ENCODE assay signal across 8 cellular contexts in the genomic region with DNA sequence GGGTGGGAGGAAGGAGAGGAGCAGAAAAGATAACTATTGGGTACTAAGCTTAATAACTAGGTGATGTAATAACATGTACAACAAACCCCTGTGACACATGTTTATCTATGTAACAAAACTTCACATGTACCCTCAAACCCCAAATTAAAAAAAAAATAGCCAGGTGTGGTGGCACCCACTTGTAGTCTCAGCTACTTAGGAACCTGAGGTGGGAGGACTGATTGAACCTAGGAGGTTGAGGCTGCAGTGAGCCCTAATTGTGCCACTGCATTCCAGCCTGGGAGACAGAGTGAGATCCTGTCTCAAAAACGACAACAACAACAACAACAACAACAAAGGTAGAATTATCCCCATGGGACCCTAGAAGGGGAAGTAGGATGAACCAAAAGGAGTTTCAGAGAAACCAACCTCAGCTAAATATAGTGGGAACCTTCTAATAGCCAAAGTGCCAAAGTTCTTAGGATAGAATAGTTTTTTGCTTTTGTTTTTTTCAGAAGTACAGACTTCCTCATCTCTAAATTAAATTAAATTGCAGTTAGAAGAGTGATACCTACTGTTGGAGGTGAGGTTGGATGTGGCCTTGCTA.
A peak's percentile ranks its signal among the peaks of the same experiment; 100 is the strongest.
DNase-seq lines count a peak whose midpoint lies in the region; ATAC-seq lines count a peak whose summit lies in the region.
"Not testable (repeated sequence)": the region's sequence is repeated elsewhere in the genome, so short reads cannot be mapped to it uniquely, and the experiment has no call there.

No MANE protein-coding gene starts in this region.

- not testable (repeated sequence) for DNase-seq in stimulated activated naive B cell treated with anti-CD40 and anti-IgM and Interleukin-4, amounts not matched to agents 10 μg/mL and 1 μg/mL and 100 μg/mL, for 72 hours

- peaks cover 18% of the 10 kb centered on the region in 2 donors for H3K4me1 Mint-ChIP-seq in stimulated activated naive B cell treated with anti-CD40 and anti-IgM and Interleukin-4, amounts not matched to agents 10 μg/mL and 1 μg/mL and 100 μg/mL, for 72 hours

- not testable (repeated sequence) for H3K27me3 Mint-ChIP-seq in stimulated activated naive B cell treated with anti-CD40 and anti-IgM and Interleukin-4, amounts not matched to agents 10 μg/mL and 1 μg/mL and 100 μg/mL, for 72 hours

- ATAC-seq in GM18502 (IDR thresholded peaks at IDR 0.05; ENCODE audit: poor library complexity, unreplicated experiment), result peak; percentile 79
- peak; percentile 56 for ATAC-seq in GM19023 (IDR thresholded peaks at IDR 0.05; ENCODE audit: unreplicated experiment)
- ATAC-seq in GM19463 (IDR thresholded peaks at IDR 0.05; ENCODE audit: unreplicated experiment), result peak; percentile 60
- ATAC-seq in GM21619 (IDR thresholded peaks at IDR 0.05; ENCODE audit: unreplicated experiment), result peak; percentile 83
- peak; percentile 58 for ATAC-seq in HG02763 (IDR thresholded peaks at IDR 0.05; ENCODE audit: unreplicated experiment)
- peak; percentile 58 for ATAC-seq in HG03066 (IDR thresholded peaks at IDR 0.05; ENCODE audit: low read depth, unreplicated experiment)
- ATAC-seq in HG03378 (IDR thresholded peaks at IDR 0.05; ENCODE audit: unreplicated experiment), result peak; percentile 69
- peak; percentile 60 to 66 for ATAC-seq in stimulated activated naive B cell treated with anti-CD40 and anti-IgM and Interleukin-4, amounts not matched to agents 10 μg/mL and 1 μg/mL and 100 μg/mL, for 72 hours (replicated peaks)

- not testable (repeated sequence) for H3K9me3 Mint-ChIP-seq in stimulated activated naive B cell treated with anti-CD40 and anti-IgM and Interleukin-4, amounts not matched to agents 10 μg/mL and 1 μg/mL and 100 μg/mL, for 72 hours

- H3K36me3 Mint-ChIP-seq in stimulated activated naive B cell treated with anti-CD40 and anti-IgM and Interleukin-4, amounts not matched to agents 10 μg/mL and 1 μg/mL and 100 μg/mL, for 72 hours, result not testable (repeated sequence)

- H3K4me3 Mint-ChIP-seq in stimulated activated naive B cell treated with anti-CD40 and anti-IgM and Interleukin-4, amounts not matched to agents 10 μg/mL and 1 μg/mL and 100 μg/mL, for 72 hours, result not testable (repeated sequence)

- H3K27ac Mint-ChIP-seq in stimulated activated naive B cell treated with anti-CD40 and anti-IgM and Interleukin-4, amounts not matched to agents 10 μg/mL and 1 μg/mL and 100 μg/mL, for 72 hours, result not testable (repeated sequence)
